Comparison of ENCODE assay signal across 32 cellular contexts in the genomic region with DNA sequence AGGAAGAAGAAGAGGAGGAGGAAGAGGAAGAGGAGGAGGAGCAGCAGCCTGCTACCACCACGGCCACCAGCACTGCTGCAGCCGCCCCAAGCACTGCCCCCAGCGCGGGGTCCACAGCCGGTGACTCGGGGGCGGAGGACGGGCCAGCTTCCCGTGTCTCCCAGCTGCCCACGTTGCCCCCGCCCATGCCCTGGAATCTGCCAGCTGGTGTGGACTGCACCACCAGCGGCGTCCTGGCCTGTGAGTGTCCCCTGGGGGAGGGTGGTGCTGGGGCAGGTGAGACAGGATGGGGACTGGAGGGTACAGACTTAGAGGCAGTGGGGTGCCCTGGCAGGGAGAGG.
"Had no signal": no experiment of that assay in that cellular context is flagged by ENCODE, and none has a peak within 500 bp of the region (broad histone marks: within the 10 kb centered on the region; RNA-seq: fewer than 3 reads in every experiment).

No MANE protein-coding gene starts in this region.

- H3K9me3 Mint-ChIP-seq: activated naive CD4-positive, alpha-beta T cell treated with anti-CD3 and anti-CD28 coated beads, Interleukin-2, amount 10 ng/mL, durations not matched to agents 7 days and 5 days; activated naive CD8-positive, alpha-beta T cell treated with anti-CD3 and anti-CD28 coated beads, Interleukin-2, amount 10 ng/mL, durations not matched to agents 7 days and 5 days; activated T-helper 1 cell treated with anti-CD3 and anti-CD28 coated beads, Interleukin-12 subunit alpha, Interleukin-12 subunit beta, Interleukin-2, Interleukin-4 antibody, amounts not matched to agents 30 ng/mL and 10 ng/mL and 1 ng/mL, durations not matched to agents 14 hours and 24 hours and 36 hours; brain; natural killer cell treated with Interleukin-12 subunit alpha and Interleukin-12 subunit beta and Interleukin-15 and Interleukin-18, amount 100 ng/mL, for 72 hours had no signal

- H3K27ac Mint-ChIP-seq: activated naive CD8-positive, alpha-beta T cell treated with anti-CD3 and anti-CD28 coated beads, Interleukin-2, amount 10 ng/mL, durations not matched to agents 7 days and 5 days; activated T-helper 1 cell treated with anti-CD3 and anti-CD28 coated beads, Interleukin-12 subunit alpha, Interleukin-12 subunit beta, Interleukin-2, Interleukin-4 antibody, amounts not matched to agents 30 ng/mL and 10 ng/mL and 1 ng/mL, durations not matched to agents 14 hours and 24 hours and 36 hours; natural killer cell treated with Interleukin-12 subunit alpha and Interleukin-12 subunit beta and Interleukin-15 and Interleukin-18, amount 100 ng/mL, for 72 hours; progenitor cell of endocrine pancreas had no signal

- H3K4me1 ChIP-seq: ascending aorta, lower lobe of right lung, sigmoid colon, transverse colon had no signal

- H3K36me3 ChIP-seq: ovary had no signal

- H3K4me3 Mint-ChIP-seq: activated naive CD4-positive, alpha-beta T cell treated with anti-CD3 and anti-CD28 coated beads, Interleukin-2, amount 10 ng/mL, durations not matched to agents 7 days and 5 days; activated naive CD8-positive, alpha-beta T cell treated with anti-CD3 and anti-CD28 coated beads, Interleukin-2, amount 10 ng/mL, durations not matched to agents 7 days and 5 days; activated T-helper 1 cell treated with anti-CD3 and anti-CD28 coated beads, Interleukin-12 subunit alpha, Interleukin-12 subunit beta, Interleukin-2, Interleukin-4 antibody, amounts not matched to agents 30 ng/mL and 10 ng/mL and 1 ng/mL, durations not matched to agents 14 hours and 24 hours and 36 hours; brain; natural killer cell treated with Interleukin-12 subunit alpha and Interleukin-12 subunit beta and Interleukin-15 and Interleukin-18, amount 100 ng/mL, for 72 hours had no signal

- H3K27me3 ChIP-seq: ascending aorta, cardiac muscle cell, dorsolateral prefrontal cortex, neutrophil, ovary, sigmoid colon, testis, transverse colon had no signal

- DNase-seq: activated CD4-positive, alpha-beta T cell treated with anti-CD3 and anti-CD28 coated beads for 4 hours; activated CD4-positive, alpha-beta T cell treated with anti-CD3 and anti-CD28 coated beads, Interleukin-2, amount 50 U/mL, for 4 hours; activated gamma-delta T cell; activated naive CD4-positive, alpha-beta T cell treated with anti-CD3 and anti-CD28 coated beads, Interleukin-2, amount 10 ng/mL, durations not matched to agents 7 days and 5 days; activated naive CD8-positive, alpha-beta T cell treated with anti-CD3 and anti-CD28 coated beads, Interleukin-2, amount 10 ng/mL, durations not matched to agents 7 days and 5 days; activated T-cell treated with anti-CD3 and anti-CD28 coated beads for 4 hours; cerebellar nuclear complex; dorsolateral prefrontal cortex; effector memory CD4-positive, alpha-beta T cell; head of caudate nucleus; hippocampal formation; kidney glomerular epithelial cell; lower lobe of right lung; mesendoderm; ovary; sigmoid colon; stimulated activated CD4-positive, alpha-beta T cell treated with anti-CD3 and anti-CD28 coated beads, Interleukin-15, amount 100 ng/mL, for 24 hours; stimulated activated CD4-positive, alpha-beta T cell treated with anti-CD3 and anti-CD28 coated beads, Interleukin-2, amount 100 ng/mL, for 24 hours; stimulated activated naive CD4-positive, alpha-beta T cell; T-helper 1 cell; testis; transverse colon had no signal

- H3K4me1 Mint-ChIP-seq: activated naive CD4-positive, alpha-beta T cell treated with anti-CD3 and anti-CD28 coated beads, Interleukin-2, amount 10 ng/mL, durations not matched to agents 7 days and 5 days; activated naive CD8-positive, alpha-beta T cell treated with anti-CD3 and anti-CD28 coated beads, Interleukin-2, amount 10 ng/mL, durations not matched to agents 7 days and 5 days; brain had no signal

- H3K27me3 Mint-ChIP-seq: activated naive CD4-positive, alpha-beta T cell treated with anti-CD3 and anti-CD28 coated beads, Interleukin-2, amount 10 ng/mL, durations not matched to agents 7 days and 5 days; activated naive CD8-positive, alpha-beta T cell treated with anti-CD3 and anti-CD28 coated beads, Interleukin-2, amount 10 ng/mL, durations not matched to agents 7 days and 5 days; brain; natural killer cell treated with Interleukin-12 subunit alpha and Interleukin-12 subunit beta and Interleukin-15 and Interleukin-18, amount 100 ng/mL, for 72 hours; progenitor cell of endocrine pancreas had no signal

- H3K4me3 ChIP-seq: ascending aorta, cardiac muscle cell, coronary artery, dorsolateral prefrontal cortex, lower lobe of right lung, ovary, sigmoid colon, smooth muscle cell, testis, transverse colon had no signal

- H3K4me2 ChIP-seq: smooth muscle cell had no signal

- H3K27ac ChIP-seq: ascending aorta, cardiac muscle cell, coronary artery, dorsolateral prefrontal cortex, lower lobe of right lung, neutrophil, ovary, sigmoid colon, testis, transverse colon had no signal

- H3K9me3 ChIP-seq: ascending aorta, lower lobe of right lung, neutrophil, ovary, sigmoid colon, testis, transverse colon had no signal

- ATAC-seq: left lobe of liver; lower lobe of right lung; natural killer cell treated with Interleukin-12 subunit alpha and Interleukin-12 subunit beta and Interleukin-15 and Interleukin-18, amount 100 ng/mL, for 72 hours had no signal
